In genomic region chrX:18424482-18425198, GRCh38 we compare ENCODE assay signal across 8 cellular contexts. TPM values are rescaled to one million over a fixed set of nuclear protein-coding genes. Genes with fewer than 3 reads are reported as not detected.
A peak's percentile ranks its signal among the peaks of the same experiment; 100 is the strongest.
DNase-seq lines count a peak whose midpoint lies in the region; ATAC-seq and TF ChIP-seq lines count a peak whose summit lies in the region.

No MANE protein-coding gene starts in this region.

- H3K4me2 ChIP-seq in DND-41 (ENCODE audit: insufficient read depth, low read length) (peak overlapping the region; percentile 99), HCT116 (ENCODE audit: low read length) (peak overlapping the region; percentile 87)

- peaks cover 5% of the 10 kb centered on the region for H3K4me1 Mint-ChIP-seq in activated T-helper 17 cell treated with anti-CD3 and anti-CD28 coated beads, Interleukin-2, amount 50 U/mL, for 72 hours
- peaks cover 19% of the 10 kb centered on the region for H3K4me1 Mint-ChIP-seq in neural crest cell

- no peak for TF ChIP-seq CTCF in DND-41 (IDR thresholded peaks at IDR 0.05; ENCODE audit: borderline replicate concordance, extremely low read depth, low read length, poor library complexity, severe bottlenecking)
- no peak for TF ChIP-seq CTCF in HCT116 (IDR thresholded peaks at IDR 0.05 in 2 of 3, conservative IDR thresholded peaks at IDR 0.05 in 1 of 3; ENCODE audit: borderline replicate concordance in 1 of 3, insufficient read depth in 1 of 3, low read depth in 2 of 3, low read length in 2 of 3)
- no peak for TF ChIP-seq CTCF in fibroblast of villous mesenchyme (IDR thresholded peaks at IDR 0.05; ENCODE audit: insufficient read depth, low read depth, low read length)
- TF ChIP-seq CTCF in neural crest cell (conservative IDR thresholded peaks at IDR 0.05), result no peak

- no peaks in the 10 kb centered on the region for H3K9me3 ChIP-seq in DND-41 (ENCODE audit: insufficient read depth, low read length, severe bottlenecking)
- H3K9me3 ChIP-seq in HCT116 (ENCODE audit: control insufficient read depth in 1 of 2, insufficient read depth in 1 of 2, low read depth in 1 of 2, low read length in 2 of 2), result no peaks in the 10 kb centered on the region

- H3K36me3 ChIP-seq in DND-41 (ENCODE audit: insufficient read depth, low read length), result no peaks in the 10 kb centered on the region
- H3K36me3 ChIP-seq in HCT116 (ENCODE audit: control insufficient read depth in 1 of 2, insufficient read depth in 2 of 2, low read length in 2 of 2), result no peaks in the 10 kb centered on the region

- no peaks in the 10 kb centered on the region for H3K27me3 Mint-ChIP-seq in activated T-helper 17 cell treated with anti-CD3 and anti-CD28 coated beads, Interleukin-2, amount 50 U/mL, for 72 hours
- peaks cover 34% of the 10 kb centered on the region for H3K27me3 Mint-ChIP-seq in neural crest cell (ENCODE audit: low read depth)

- peak overlapping the region; percentile 89 for H3K4me3 Mint-ChIP-seq in activated T-helper 17 cell treated with anti-CD3 and anti-CD28 coated beads, Interleukin-2, amount 50 U/mL, for 72 hours
- H3K4me3 Mint-ChIP-seq in neural crest cell, result peak overlapping the region; percentile 93

- ATAC-seq in DND-41 (ENCODE audit: insufficient read depth, low read depth) (peak; percentile 25), HCT116 (peak; percentile 43), HG02763 (IDR thresholded peaks at IDR 0.05; ENCODE audit: unreplicated experiment) (no peak), GM21360 (IDR thresholded peaks at IDR 0.05; ENCODE audit: unreplicated experiment) (no peak)
- peak; percentile 13 for ATAC-seq in activated T-helper 17 cell treated with anti-CD3 and anti-CD28 coated beads, Interleukin-2, amount 50 U/mL, for 72 hours (replicated peaks)

- peak overlapping the region; percentile 83 for H2AFZ ChIP-seq in DND-41 (ENCODE audit: low read depth, low read length)
- H2AFZ ChIP-seq in HCT116 (ENCODE audit: low read depth, low read length, poor library complexity, severe bottlenecking), result peak overlapping the region; percentile 17

- DNase-seq in DND-41 (peak; percentile 39), HCT116 (ENCODE audit: low read depth, low spot score) (no peak), NCI-H526 (lab: John Stamatoyannopoulos, UW) (peak; percentile 57 to 83), fibroblast of villous mesenchyme (ENCODE audit: low read depth) (peak; percentile 13), neural crest cell (ENCODE audit: low read depth, low spot score) (peak; percentile 4)

- no peaks in the 10 kb centered on the region for H4K20me1 ChIP-seq in DND-41 (ENCODE audit: insufficient read depth, low read length)
- H4K20me1 ChIP-seq in HCT116 (ENCODE audit: insufficient read depth), result no peaks in the 10 kb centered on the region

- H3K27me3 ChIP-seq in DND-41 (ENCODE audit: insufficient read depth, low read length, poor library complexity) (no peaks in the 10 kb centered on the region), HCT116 (ENCODE audit: insufficient read depth, low read length) (peaks cover 4% of the 10 kb centered on the region; the same call in 1 of the 2 replicates)

- H3K27ac Mint-ChIP-seq in activated T-helper 17 cell treated with anti-CD3 and anti-CD28 coated beads, Interleukin-2, amount 50 U/mL, for 72 hours, result peak overlapping the region; percentile 54
- H3K27ac Mint-ChIP-seq in neural crest cell (ENCODE audit: unreplicated experiment), result no peak overlapping the region

- no peaks in the 10 kb centered on the region for H3K9me3 Mint-ChIP-seq in activated T-helper 17 cell treated with anti-CD3 and anti-CD28 coated beads, Interleukin-2, amount 50 U/mL, for 72 hours
- no peaks in the 10 kb centered on the region for H3K9me3 Mint-ChIP-seq in neural crest cell

- no TSS peak for BruUV-seq in HCT116 (replicated peaks; lab: Mats Ljungman, UMichigan)

- H3K36me3 Mint-ChIP-seq in activated T-helper 17 cell treated with anti-CD3 and anti-CD28 coated beads, Interleukin-2, amount 50 U/mL, for 72 hours (ENCODE audit: low read depth), result no peaks in the 10 kb centered on the region
- H3K36me3 Mint-ChIP-seq in neural crest cell (ENCODE audit: low read depth), result no peaks in the 10 kb centered on the region

- RAD21 ChIA-PET in HCT116 (lab: Charles Lee; ENCODE audit: low non-redundant PET in 1 of 2, low total read pairs in 2 of 2, uncharacterized antibody in 2 of 2, unreplicated experiment in 2 of 2), result no interaction called here

- no peak for TF ChIP-seq RAD21 in HCT116 (IDR thresholded peaks at IDR 0.05; ENCODE audit: low read depth)

- H3K4me3 ChIP-seq in DND-41 (ENCODE audit: low read depth in 1 of 2, low read length in 2 of 2) (peak overlapping the region; percentile 23 to 74; a peak in 3 of 4 replicates), HCT116 (replicated peaks in 1 of 2; ENCODE audit: low read depth in 1 of 2, low read length in 2 of 2) (peak overlapping the region; percentile 52 to 62), fibroblast of villous mesenchyme (ENCODE audit: low read depth, low read length) (peak overlapping the region; percentile 65)

- H3K4me1 ChIP-seq in DND-41 (ENCODE audit: insufficient read depth, low read length) (peaks cover 20% of the 10 kb centered on the region), HCT116 (ENCODE audit: control insufficient read depth in 1 of 2, insufficient read depth in 2 of 2, low read length in 2 of 2) (peaks cover 0 to 6% of the 10 kb centered on the region in 2 experiments; a peak in 2 of 4 replicates)

- no peak for TF ChIP-seq POLR2A in HCT116 (IDR thresholded peaks at IDR 0.05; ENCODE audit: borderline replicate concordance, extremely low read depth, insufficient read depth, insufficient read length)

- peak overlapping the region; percentile 10; the same call in 1 of the 2 replicates for H3K27ac ChIP-seq in DND-41 (ENCODE audit: low read length)
- no peak overlapping the region for H3K27ac ChIP-seq in HCT116 (ENCODE audit: low read depth, low read length)

- no peaks in the 10 kb centered on the region for H3K79me2 ChIP-seq in DND-41 (ENCODE audit: insufficient read depth, low read length)
- H3K79me2 ChIP-seq in HCT116 (ENCODE audit: insufficient read depth, low read length), result no peaks in the 10 kb centered on the region

- H3K9ac ChIP-seq in DND-41 (ENCODE audit: low read depth, low read length) (peak overlapping the region; percentile 50), HCT116 (ENCODE audit: low read length) (peak overlapping the region; percentile 30; the same call in 1 of the 2 replicates)

- H3K9me2 ChIP-seq in HCT116 (ENCODE audit: insufficient read depth), result no peaks in the 10 kb centered on the region

- intact Hi-C loops in HCT116 (cut with micrococcal nuclease), result loop anchor here (10.0 kb wide), 1 partner anchor 250 kb away; the partner anchor contains the start of gene RS1

- CTCF ChIA-PET in HCT116 (lab: Charles Lee), result interaction anchor here (1.2 kb wide), 1 partner anchor 15 kb away, joined by 4 read pairs; no protein-coding TSS in a partner anchor

- POLR2A ChIA-PET in HCT116 (lab: Charles Lee), result no interaction called here

TF ChIP-seq in HCT116, 20 proteins besides CTCF, POLR2A, EP300 and RAD21 (continues in another document):
- TF ChIP-seq SRF (IDR thresholded peaks at IDR 0.05; ENCODE audit: low read depth) (no peak), EGR1 (IDR thresholded peaks at IDR 0.05; ENCODE audit: low read depth) (no peak), EZH2 (IDR thresholded peaks at IDR 0.05) (no peak), SIN3A (IDR thresholded peaks at IDR 0.05; ENCODE audit: low read depth) (no peak), ELF1 (IDR thresholded peaks at IDR 0.05; ENCODE audit: borderline replicate concordance, low read depth) (no peak), SP1 (IDR thresholded peaks at IDR 0.05; ENCODE audit: low read depth) (no peak), ZNF274 (IDR thresholded peaks at IDR 0.05; ENCODE audit: low read depth, low read length) (no peak), FOSL1 (IDR thresholded peaks at IDR 0.05; ENCODE audit: low read depth) (no peak), POLR2AphosphoS5 (IDR thresholded peaks at IDR 0.05; ENCODE audit: low read depth, low read length) (no peak), JUND (IDR thresholded peaks at IDR 0.05) (no peak), EZH2phosphoT487 (IDR thresholded peaks at IDR 0.05; ENCODE audit: borderline replicate concordance) (no peak), REST (IDR thresholded peaks at IDR 0.05; ENCODE audit: low read depth) (no peak)

RNA-seq across cellular contexts. Expression of gene CDKL5, which starts 0.8 kb away (rescaled TPM):
- total RNA-seq in HCT116 (2021; ENCODE audit: unreplicated experiment) (2.5 TPM), fibroblast of villous mesenchyme (4.5 and 6.5 TPM in 2 replicates), neural crest cell (3.7 and 4.0 TPM in 2 replicates)
- 0.65 and 0.75 TPM in 2 replicates for polyA plus RNA-seq in HCT116 (2012)
- total RNA-seq in activated T-helper 17 cell treated with anti-CD3 and anti-CD28 coated beads, Interleukin-2, amount 50 U/mL, for 72 hours, result 1 to 10 TPM in 1 of 2 donors, under 1 TPM in 1; 0.95 to 1.7 TPM

Comparison
In these comparisons a context has a peak if more than half of its experiments do, and no peak if none do; other contexts are left out.
1. ATAC-seq: peak in DND-41 (single experiment), HCT116 (single experiment) and activated T-helper 17 cell treated with anti-CD3 and anti-CD28 coated beads, Interleukin-2, amount 50 U/mL, for 72 hours (single experiment); none in HG02763 (single experiment) and GM21360 (single experiment).
2. Peak in every context shown above with its lines, with median percentiles within 50 percentile points of each other: H3K4me3 ChIP-seq.